Comparison of ENCODE assay signal across 8 cellular contexts in genomic region chr13:23466144-23467002, GRCh38. TPM values are rescaled to one million over a fixed set of nuclear protein-coding genes. Genes with fewer than 3 reads are reported as not detected.
DNase-seq lines count a peak whose midpoint lies in the region; ATAC-seq and TF ChIP-seq lines count a peak whose summit lies in the region.

No MANE protein-coding gene starts in this region.

- H3K4me3 ChIP-seq in epithelial cell of esophagus (ENCODE audit: low read length): peak overlapping the region; percentile 52

- peak in 13 of 14 donors; percentile 28 to 92 (median 75) for DNase-seq in C1 segment of cervical spinal cord (lab: John Stamatoyannopoulos, UW)
- peak; percentile 68 to 74 for DNase-seq in NOMO-1 (lab: John Stamatoyannopoulos, UW; ENCODE audit: unreplicated experiment in 2 of 2)
- peak; percentile 47 for DNase-seq in activated T-cell treated with anti-CD3 and anti-CD28 coated beads for 24 hours (ENCODE audit: low read depth)
- peak; percentile 77 for DNase-seq in epithelial cell of esophagus (ENCODE audit: low read depth)
- DNase-seq in mucosa of gallbladder (ENCODE audit: low spot score): peak; percentile 66
- DNase-seq in stimulated activated CD8-positive, alpha-beta memory T cell treated with anti-CD3 and anti-CD28 coated beads, Interleukin-4, amount 100 ng/mL, for 48 hours: peak; percentile 75

- TF ChIP-seq CTCF in epithelial cell of esophagus (IDR thresholded peaks at IDR 0.05; ENCODE audit: insufficient read depth, low read depth, low read length, missing control alignments): peak; percentile 71

- ATAC-seq in GM19324 (IDR thresholded peaks at IDR 0.05; ENCODE audit: low FRiP score, unreplicated experiment) (peak; percentile 87), HG03460 (IDR thresholded peaks at IDR 0.05; ENCODE audit: unreplicated experiment) (peak; percentile 85)

RNA-seq across cellular contexts. Expression of gene SACS, which starts 32.9 kb away (rescaled TPM):
- total RNA-seq in mucosa of gallbladder: 8.4 TPM

Comparison
In these comparisons a context has a peak if more than half of its experiments do, and no peak if none do; other contexts are left out.
1. Peak in every context shown above with its lines: DNase-seq, ATAC-seq and H3K4me3 ChIP-seq.